8 cellular contexts compared by ENCODE assay signal in the genomic region with DNA sequence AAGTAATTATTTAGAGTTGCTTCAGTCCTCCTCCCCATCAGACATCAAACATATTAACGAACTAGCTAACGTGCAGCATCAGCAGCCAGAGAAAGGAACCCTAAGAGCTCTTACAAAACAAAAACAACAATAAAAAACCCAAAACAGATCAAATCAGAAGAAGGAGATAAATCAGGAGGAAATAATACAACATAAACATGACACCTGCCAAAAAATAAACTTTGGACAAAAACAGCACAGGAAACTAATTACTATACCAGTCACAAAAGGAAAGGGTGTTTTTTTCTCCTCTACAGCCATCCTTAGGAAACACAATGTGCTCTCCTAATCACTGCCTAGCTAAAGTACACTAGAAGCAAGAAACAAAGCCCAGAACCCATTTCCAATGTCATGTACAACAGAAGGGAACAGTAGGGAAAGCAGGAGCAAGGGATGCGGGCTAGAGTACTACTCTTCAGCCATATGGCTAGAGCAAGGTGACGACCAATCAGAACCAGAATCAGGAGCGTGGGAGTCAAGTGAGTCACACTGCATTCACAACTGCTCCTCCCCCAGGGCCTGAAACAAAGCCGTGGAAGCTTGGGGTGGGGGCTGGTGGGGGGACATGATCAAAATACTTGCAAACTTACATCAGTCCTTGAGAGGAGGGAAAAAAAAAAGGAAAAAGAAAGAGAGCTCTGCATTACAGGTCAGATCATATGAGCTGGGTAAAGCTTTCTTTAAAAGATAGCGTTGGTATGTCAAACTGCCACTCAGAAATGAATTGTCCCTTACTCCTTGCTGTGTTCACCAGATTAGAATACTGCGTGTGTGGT.
DNase-seq lines count a peak whose midpoint lies in the region; ATAC-seq and TF ChIP-seq lines count a peak whose summit lies in the region.

No MANE protein-coding gene starts in this region.

- H3K27ac Mint-ChIP-seq in chondrocyte (ENCODE audit: unreplicated experiment): peak overlapping the region; percentile 83

- H4K20me1 ChIP-seq in PC-3 (ENCODE audit: low read length): no peaks in the 10 kb centered on the region

- POLR2A ChIA-PET in PC-3 (lab: Charles Lee; ENCODE audit: unreplicated experiment): no interaction called here

- H3K4me3 ChIP-seq in mucosa of descending colon: no peak overlapping the region
- H3K4me3 ChIP-seq in PC-3 (ENCODE audit: low read length): no peak overlapping the region

- CTCF ChIA-PET in PC-3 (lab: Charles Lee): no interaction called here

- H3K4me1 Mint-ChIP-seq in chondrocyte (ENCODE audit: low read depth): peaks cover 15% of the 10 kb centered on the region

- no peaks in the 10 kb centered on the region for H3K27me3 ChIP-seq in PC-3 (ENCODE audit: low read length)

- H2AFZ ChIP-seq in PC-3 (ENCODE audit: low read length): no peak overlapping the region

- H3K27ac ChIP-seq in PC-3 (ENCODE audit: low read length): no peak overlapping the region

- DNase-seq in Daoy (ENCODE audit: low read depth) (peak; percentile 82), NCI-H226 (peak; percentile 13), chondrocyte (ENCODE audit: low spot score) (no peak), mucosa of descending colon (no peak), PC-3 (no peak)

- BruUV-seq in PC-3 (replicated peaks; lab: Mats Ljungman, UMichigan): no TSS peak

- H3K9me2 ChIP-seq in PC-3 (replicated peaks; ENCODE audit: low read length): no peaks in the 10 kb centered on the region

- H3K27me3 Mint-ChIP-seq in chondrocyte (ENCODE audit: low read depth): no peaks in the 10 kb centered on the region

- intact Hi-C loops in mucosa of descending colon (cut with DNase I, micrococcal nuclease): no loop called here
- intact Hi-C loops in PC-3 (cut with micrococcal nuclease): no loop called here

- H3F3A ChIP-seq in PC-3 (ENCODE audit: low read length, unreplicated experiment): no peaks in the 10 kb centered on the region

- peak overlapping the region; percentile 14 for H3K4me3 Mint-ChIP-seq in chondrocyte (ENCODE audit: unreplicated experiment)

- ATAC-seq in mucosa of descending colon (peak; percentile 20), GM18519 (IDR thresholded peaks at IDR 0.05; ENCODE audit: low FRiP score, unreplicated experiment) (no peak), GM18867 (IDR thresholded peaks at IDR 0.05; ENCODE audit: unreplicated experiment) (no peak), GM19023 (IDR thresholded peaks at IDR 0.05; ENCODE audit: unreplicated experiment) (no peak), PC-3 (no peak)

- H3K4me1 ChIP-seq in mucosa of descending colon (ENCODE audit: low read depth): no peaks in the 10 kb centered on the region
- H3K4me1 ChIP-seq in PC-3 (ENCODE audit: insufficient read depth, low read length): 0 out of 2 replicates have a peak, but pooled peaks cover 4% of the 10 kb centered on the region

- H3K36me3 Mint-ChIP-seq in chondrocyte (ENCODE audit: low read depth): peaks cover 6% of the 10 kb centered on the region

- no peak overlapping the region for H3K9ac ChIP-seq in PC-3 (ENCODE audit: low read length)

- H3K79me2 ChIP-seq in PC-3 (ENCODE audit: low read length): no peaks in the 10 kb centered on the region

- H3K36me3 ChIP-seq in mucosa of descending colon (ENCODE audit: low read depth) (no peaks in the 10 kb centered on the region), PC-3 (ENCODE audit: low read depth, low read length) (no peaks in the 10 kb centered on the region)

- H3K4me2 ChIP-seq in PC-3 (ENCODE audit: low read length): no peak overlapping the region

- H3K9me3 Mint-ChIP-seq in chondrocyte (ENCODE audit: low read depth): no peaks in the 10 kb centered on the region

- no peaks in the 10 kb centered on the region for H3K9me3 ChIP-seq in mucosa of descending colon
- no peaks in the 10 kb centered on the region for H3K9me3 ChIP-seq in PC-3 (ENCODE audit: low read length)

- TF ChIP-seq CTCF in chondrocyte (IDR thresholded peaks at IDR 0.05) (no peak), mucosa of descending colon (IDR thresholded peaks at IDR 0.05) (no peak), PC-3 (conservative IDR thresholded peaks at IDR 0.05; ENCODE audit: low read depth, low read length) (no peak)

Comparison
In these comparisons a context has a peak if more than half of its experiments do, and no peak if none do; other contexts are left out.
1. DNase-seq: peak in Daoy (single experiment) and NCI-H226 (single experiment); none in chondrocyte (single experiment), mucosa of descending colon (0 of 3) and PC-3 (single experiment).